8 cellular contexts compared by ENCODE assay signal in the genomic region with DNA sequence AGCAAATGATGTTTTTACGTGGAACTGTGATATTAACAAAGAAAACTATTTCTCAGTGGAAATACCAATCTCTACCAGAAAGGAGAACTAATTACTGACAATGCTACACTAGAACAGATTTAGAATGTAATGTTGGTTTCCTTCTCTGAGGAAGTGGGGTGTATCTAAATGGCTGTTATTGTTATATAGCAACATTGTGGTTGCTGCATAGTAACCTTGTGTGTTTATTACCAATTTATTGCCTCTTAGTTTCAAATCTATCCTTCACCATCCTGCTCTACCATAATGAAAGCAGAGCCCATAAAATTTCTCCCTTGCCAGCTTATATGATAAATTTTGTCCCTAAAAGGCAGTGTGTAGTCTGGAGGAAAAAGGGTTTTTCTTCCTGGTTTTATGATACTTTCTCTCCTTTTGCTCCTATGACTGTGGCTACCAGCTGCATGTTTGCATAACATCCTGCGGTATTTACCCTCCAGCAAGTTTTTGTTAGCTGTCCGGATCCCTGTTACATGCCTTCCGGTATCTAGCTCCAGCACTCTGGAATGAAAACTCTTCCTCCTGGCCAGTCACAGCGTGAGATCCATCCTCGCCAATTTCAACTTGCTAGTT. TPM values are rescaled to one million over a fixed set of nuclear protein-coding genes. Genes with fewer than 3 reads are reported as not detected.
DNase-seq lines count a peak whose midpoint lies in the region; ATAC-seq, FAIRE-seq and TF ChIP-seq lines count a peak whose summit lies in the region.

No MANE protein-coding gene starts in this region.

- H3K27ac ChIP-seq in HepG2 (ENCODE audit: extremely low read length, insufficient read depth, low read length), result no peak overlapping the region
- H3K27ac ChIP-seq in vagina, result peak overlapping the region; percentile 0

- POLR2A ChIA-PET in HepG2 (lab: Yijun Ruan, JAX), result interaction anchor here (1.0 kb wide), 2 partner anchors 16 to 31 kb away, joined by 3 to 4 read pairs; no protein-coding TSS in a partner anchor

- TF ChIP-seq POLR2A in HepG2 (IDR thresholded peaks at IDR 0.05; ENCODE audit: insufficient read depth in 1 of 2, low read depth in 2 of 2, low read length in 2 of 2), result no peak
- TF ChIP-seq POLR2A in vagina (IDR thresholded peaks at IDR 0.05), result no peak

- in situ Hi-C loops in HAP-1 (cut with MboI; ENCODE audit: low sequenced_read_pairs), result no loop called here
- in situ Hi-C loops in HepG2 (cut with HindIII; ENCODE audit: extremely low pct_ligation_motif_present, low pct_unique_long_range_greater_than_20kb), result no loop called here

- H3K4me3 Mint-ChIP-seq in glutamatergic neuron (ENCODE audit: unreplicated experiment), result no peak overlapping the region

- no peaks in the 10 kb centered on the region for H3K27me3 Mint-ChIP-seq in glutamatergic neuron (ENCODE audit: unreplicated experiment)

- no peaks in the 10 kb centered on the region for H3K79me2 ChIP-seq in HepG2 (ENCODE audit: insufficient read depth, low read length)

- H3K9me3 ChIP-seq in HAP-1 (no peaks in the 10 kb centered on the region), MG63 (no peaks in the 10 kb centered on the region), HepG2 (ENCODE audit: low read length) (no peaks in the 10 kb centered on the region), vagina (no peaks in the 10 kb centered on the region)

- H3K36me3 ChIP-seq in HAP-1 (replicated peaks) (no peaks in the 10 kb centered on the region), MG63 (no peaks in the 10 kb centered on the region), HepG2 (replicated peaks in 1 of 2; ENCODE audit: control insufficient read depth in 1 of 2, insufficient read depth in 2 of 2, low read length in 2 of 2) (no peaks in the 10 kb centered on the region), vagina (no peaks in the 10 kb centered on the region)

- no peak overlapping the region for H3K9ac ChIP-seq in HepG2 (ENCODE audit: insufficient read depth, low read depth, low read length)

- H4K20me1 ChIP-seq in HepG2 (ENCODE audit: insufficient read depth, low read length), result no peaks in the 10 kb centered on the region

- ATAC-seq in HepG2 (peak; percentile 99), GM18873 (IDR thresholded peaks at IDR 0.05; ENCODE audit: low FRiP score, unreplicated experiment) (no peak)

- H3K4me1 Mint-ChIP-seq in glutamatergic neuron (ENCODE audit: low read depth, unreplicated experiment), result no peaks in the 10 kb centered on the region

- H3K36me3 Mint-ChIP-seq in glutamatergic neuron (ENCODE audit: unreplicated experiment), result no peaks in the 10 kb centered on the region

- peak; percentile 76 for FAIRE-seq in HepG2 (lab: Jason Lieb, UNC)

- H3K4me3 ChIP-seq in HAP-1 (no peak overlapping the region), MG63 (no peak overlapping the region), HepG2 (replicated peaks in 1 of 3; ENCODE audit: insufficient read depth in 1 of 3, low read depth in 2 of 3, low read length in 3 of 3) (no peak overlapping the region), vagina (no peak overlapping the region)

- TF ChIP-seq RAD21 in HepG2 (CRISPR knock-in tag; IDR thresholded peaks at IDR 0.05), result no peak

- H3K4me2 ChIP-seq in HepG2 (ENCODE audit: low read depth, low read length), result peak overlapping the region; percentile 51; the same call in 1 of the 2 replicates

- intact Hi-C loops in HepG2 (cut with micrococcal nuclease; ENCODE audit: unreplicated experiment), result no loop called here
- intact Hi-C loops in vagina (cut with DNase I), result no loop called here

- H3K4me1 ChIP-seq in HAP-1 (no peaks in the 10 kb centered on the region; the same call in 1 of the 2 replicates), HepG2 (ENCODE audit: insufficient read depth, low read length) (peaks cover 19% of the 10 kb centered on the region), vagina (no peaks in the 10 kb centered on the region)

- CTCF ChIA-PET in HepG2 (lab: Yijun Ruan, JAX; ENCODE audit: low intra/inter-chr PET ratio, low total read pairs), result no interaction called here

- H3K27me3 ChIP-seq in HAP-1 (ENCODE audit: low read depth) (no peaks in the 10 kb centered on the region), MG63 (no peaks in the 10 kb centered on the region), HepG2 (ENCODE audit: control insufficient read depth in 1 of 2, insufficient read depth in 2 of 2, low read length in 2 of 2) (no peaks in the 10 kb centered on the region), vagina (no peaks in the 10 kb centered on the region)

- DNase-seq in GM10266 (ENCODE audit: extremely low spot score) (peak; percentile 24), HAP-1 (ENCODE audit: low spot score in 2 of 2) (peak; percentile 13 to 28), MG63 (peak; percentile 82), amniotic stem cell (lab: John Stamatoyannopoulos, UW) (peak; percentile 74), HepG2 (ENCODE audit: low spot score) (peak; percentile 85), vagina (ENCODE audit: extremely low spot score in 2 of 2) (no peak), glutamatergic neuron (no peak)

- TF ChIP-seq EP300 in HepG2 (IDR thresholded peaks at IDR 0.05; ENCODE audit: low read depth in 2 of 2, low read length in 2 of 2) (peak in 1 of 2 experiments; percentile 28; a peak in 1 of 4 replicates), HepG2 (CRISPR knock-in tag; IDR thresholded peaks at IDR 0.05; ENCODE audit: borderline replicate concordance) (no peak)

- no peaks in the 10 kb centered on the region for H3K9me3 Mint-ChIP-seq in glutamatergic neuron (ENCODE audit: unreplicated experiment)

- TF ChIP-seq CTCF in GM10266 (IDR thresholded peaks at IDR 0.05; ENCODE audit: control insufficient read depth, insufficient read depth, low read depth, missing control alignments) (no peak), HepG2 (CRISPR knock-in tag; IDR thresholded peaks at IDR 0.05) (no peak), vagina (IDR thresholded peaks at IDR 0.05) (no peak), glutamatergic neuron (IDR thresholded peaks at IDR 0.05; ENCODE audit: partially characterized antibody, unreplicated experiment) (no peak)

- no peak overlapping the region for H3K27ac Mint-ChIP-seq in glutamatergic neuron (ENCODE audit: unreplicated experiment)

- WGBS in HepG2 (ENCODE audit: low lambda C conversion rate), result 2% methylated on average over 6 of the region's 6 CpGs

- BruUV-seq in HepG2 (replicated peaks; lab: Mats Ljungman, UMichigan), result no TSS peak

- no peak overlapping the region for H2AFZ ChIP-seq in HepG2 (ENCODE audit: low read length)

RNA-seq across cellular contexts. Expression of a gene that starts 5.7 kb away (rescaled TPM):
- total RNA-seq in MG63 (2014; rRNA removed; shearing (Covaris generic); ENCODE audit: low replicate concordance), result not detected in 2 replicates
- total RNA-seq in HepG2 (2016; rRNA removed; fragmentation: Illumina TruSeq; extraction: Trizol) (not detected in 2 replicates), vagina (12.8 TPM), glutamatergic neuron (ENCODE audit: unreplicated experiment) (not detected)
- total RNA-seq in HepG2 (2016; cell fraction: cytosol; rRNA removed; fragmentation: Illumina TruSeq; extraction: Trizol; ENCODE audit: low read depth), result not detected in 2 replicates
- not detected in 2 replicates for total RNA-seq in HepG2 (2016; cell fraction: insoluble cytoplasmic fraction; rRNA removed; fragmentation: Illumina TruSeq; extraction: Trizol)
- not detected in 2 replicates for total RNA-seq in HepG2 (2016; cell fraction: membrane; rRNA removed; fragmentation: Illumina TruSeq; extraction: Trizol)
- not detected in 2 replicates for total RNA-seq in HepG2 (2016; cell fraction: nucleus; rRNA removed; fragmentation: Illumina TruSeq; extraction: Trizol)
- polyA plus RNA-seq in HepG2 (2011; rRNA removed), result 0.07 TPM in 1 of 2 replicates, not detected in the other
- polyA plus RNA-seq in HepG2 (2011; cell fraction: cytosol; rRNA removed), result 0.04 TPM in 1 of 2 replicates, not detected in the other
- polyA plus RNA-seq in HepG2 (2011; cell fraction: nucleus; rRNA removed), result 0.13 and 0.29 TPM in 2 replicates
- 0.09 TPM in 1 of 2 replicates, not detected in the other for polyA plus RNA-seq in HepG2 (2012)
- not detected in 2 replicates for polyA plus RNA-seq in HepG2 (2016; cell fraction: cytosol; fragmentation: Illumina TruSeq; extraction: Trizol; ENCODE audit: low read depth)
- polyA plus RNA-seq in HepG2 (2016; cell fraction: insoluble cytoplasmic fraction; fragmentation: Illumina TruSeq; extraction: Trizol; ENCODE audit: low read depth), result not detected in 2 replicates
- polyA plus RNA-seq in HepG2 (2016; cell fraction: membrane; fragmentation: Illumina TruSeq; extraction: Trizol; ENCODE audit: low read depth), result not detected in 2 replicates
- not detected in 2 replicates for polyA plus RNA-seq in HepG2 (2016; cell fraction: nucleus; fragmentation: Illumina TruSeq; extraction: Trizol; ENCODE audit: insufficient read depth, low read depth)
- 72.8 TPM in 1 of 2 replicates, not detected in the other for polyA minus RNA-seq in HepG2 (2011; rRNA and poly(A)+ RNA removed; ENCODE audit: low replicate concordance)
- not detected in 2 replicates for polyA minus RNA-seq in HepG2 (2011; cell fraction: cytosol; rRNA and poly(A)+ RNA removed)
- polyA minus RNA-seq in HepG2 (2011; cell fraction: nucleus; rRNA and poly(A)+ RNA removed), result not detected in 2 replicates

RNA-seq across cellular contexts. Expression of a gene that starts 14.1 kb away (rescaled TPM):
- not detected in 2 replicates for total RNA-seq in MG63 (2014; rRNA removed; shearing (Covaris generic); ENCODE audit: low replicate concordance)
- total RNA-seq in HepG2 (2016; rRNA removed; fragmentation: Illumina TruSeq; extraction: Trizol), result not detected in 2 replicates
- not detected in 2 replicates for total RNA-seq in HepG2 (2016; cell fraction: cytosol; rRNA removed; fragmentation: Illumina TruSeq; extraction: Trizol; ENCODE audit: low read depth)
- total RNA-seq in HepG2 (2016; cell fraction: insoluble cytoplasmic fraction; rRNA removed; fragmentation: Illumina TruSeq; extraction: Trizol), result not detected in 2 replicates
- not detected in 2 replicates for total RNA-seq in HepG2 (2016; cell fraction: membrane; rRNA removed; fragmentation: Illumina TruSeq; extraction: Trizol)
- not detected in 2 replicates for total RNA-seq in HepG2 (2016; cell fraction: nucleus; rRNA removed; fragmentation: Illumina TruSeq; extraction: Trizol)
- polyA plus RNA-seq in HepG2 (2011; rRNA removed), result 0.09 TPM in 1 of 2 replicates, not detected in the other
- polyA plus RNA-seq in HepG2 (2011; cell fraction: cytosol; rRNA removed), result not detected in 2 replicates
- polyA plus RNA-seq in HepG2 (2011; cell fraction: nucleus; rRNA removed), result 0.19 TPM in 1 of 2 replicates, not detected in the other
- not detected in 2 replicates for polyA plus RNA-seq in HepG2 (2012)
- polyA plus RNA-seq in HepG2 (2016; cell fraction: cytosol; fragmentation: Illumina TruSeq; extraction: Trizol; ENCODE audit: low read depth), result not detected in 2 replicates
- polyA plus RNA-seq in HepG2 (2016; cell fraction: insoluble cytoplasmic fraction; fragmentation: Illumina TruSeq; extraction: Trizol; ENCODE audit: low read depth), result not detected in 2 replicates
- polyA plus RNA-seq in HepG2 (2016; cell fraction: membrane; fragmentation: Illumina TruSeq; extraction: Trizol; ENCODE audit: low read depth), result not detected in 2 replicates
- polyA plus RNA-seq in HepG2 (2016; cell fraction: nucleus; fragmentation: Illumina TruSeq; extraction: Trizol; ENCODE audit: insufficient read depth, low read depth), result not detected in 2 replicates
- 3.4 TPM in 1 of 2 replicates, not detected in the other for polyA minus RNA-seq in HepG2 (2011; rRNA and poly(A)+ RNA removed; ENCODE audit: low replicate concordance)
- polyA minus RNA-seq in HepG2 (2011; cell fraction: cytosol; rRNA and poly(A)+ RNA removed), result not detected in 2 replicates
- polyA minus RNA-seq in HepG2 (2011; cell fraction: nucleus; rRNA and poly(A)+ RNA removed), result 0.50 and 0.90 TPM in 2 replicates
- not detected for total RNA-seq in vagina
- total RNA-seq in glutamatergic neuron (ENCODE audit: unreplicated experiment), result not detected

RNA-seq across cellular contexts. Expression of a gene that starts 24.9 kb away (rescaled TPM):
- not detected in 2 replicates for total RNA-seq in MG63 (2014; rRNA removed; shearing (Covaris generic); ENCODE audit: low replicate concordance)
- total RNA-seq in HepG2 (2016; rRNA removed; fragmentation: Illumina TruSeq; extraction: Trizol) (not detected in 2 replicates), vagina (not detected), glutamatergic neuron (ENCODE audit: unreplicated experiment) (not detected)
- total RNA-seq in HepG2 (2016; cell fraction: cytosol; rRNA removed; fragmentation: Illumina TruSeq; extraction: Trizol; ENCODE audit: low read depth), result not detected in 2 replicates
- total RNA-seq in HepG2 (2016; cell fraction: insoluble cytoplasmic fraction; rRNA removed; fragmentation: Illumina TruSeq; extraction: Trizol), result not detected in 2 replicates
- total RNA-seq in HepG2 (2016; cell fraction: membrane; rRNA removed; fragmentation: Illumina TruSeq; extraction: Trizol), result not detected in 2 replicates
- total RNA-seq in HepG2 (2016; cell fraction: nucleus; rRNA removed; fragmentation: Illumina TruSeq; extraction: Trizol), result not detected in 2 replicates
- polyA plus RNA-seq in HepG2 (2011; rRNA removed), result not detected in 2 replicates
- not detected in 2 replicates for polyA plus RNA-seq in HepG2 (2011; cell fraction: cytosol; rRNA removed)
- not detected in 2 replicates for polyA plus RNA-seq in HepG2 (2011; cell fraction: nucleus; rRNA removed)
- not detected in 2 replicates for polyA plus RNA-seq in HepG2 (2012)
- polyA plus RNA-seq in HepG2 (2016; cell fraction: cytosol; fragmentation: Illumina TruSeq; extraction: Trizol; ENCODE audit: low read depth), result not detected in 2 replicates
- polyA plus RNA-seq in HepG2 (2016; cell fraction: insoluble cytoplasmic fraction; fragmentation: Illumina TruSeq; extraction: Trizol; ENCODE audit: low read depth), result not detected in 2 replicates
- polyA plus RNA-seq in HepG2 (2016; cell fraction: membrane; fragmentation: Illumina TruSeq; extraction: Trizol; ENCODE audit: low read depth), result not detected in 2 replicates
- not detected in 2 replicates for polyA plus RNA-seq in HepG2 (2016; cell fraction: nucleus; fragmentation: Illumina TruSeq; extraction: Trizol; ENCODE audit: insufficient read depth, low read depth)
- polyA minus RNA-seq in HepG2 (2011; rRNA and poly(A)+ RNA removed; ENCODE audit: low replicate concordance), result 5.8 TPM in 1 of 2 replicates, not detected in the other
- polyA minus RNA-seq in HepG2 (2011; cell fraction: cytosol; rRNA and poly(A)+ RNA removed), result not detected in 2 replicates
- not detected in 2 replicates for polyA minus RNA-seq in HepG2 (2011; cell fraction: nucleus; rRNA and poly(A)+ RNA removed)

RNA-seq across cellular contexts. Expression of a gene that starts 40.3 kb away (rescaled TPM):
- not detected in 2 replicates for total RNA-seq in MG63 (2014; rRNA removed; shearing (Covaris generic); ENCODE audit: low replicate concordance)
- 0.20 TPM in 1 of 2 replicates, not detected in the other for total RNA-seq in HepG2 (2016; rRNA removed; fragmentation: Illumina TruSeq; extraction: Trizol)
- not detected in 2 replicates for total RNA-seq in HepG2 (2016; cell fraction: cytosol; rRNA removed; fragmentation: Illumina TruSeq; extraction: Trizol; ENCODE audit: low read depth)
- 0.28 and 0.33 TPM in 2 replicates for total RNA-seq in HepG2 (2016; cell fraction: insoluble cytoplasmic fraction; rRNA removed; fragmentation: Illumina TruSeq; extraction: Trizol)
- total RNA-seq in HepG2 (2016; cell fraction: membrane; rRNA removed; fragmentation: Illumina TruSeq; extraction: Trizol), result not detected in 2 replicates
- total RNA-seq in HepG2 (2016; cell fraction: nucleus; rRNA removed; fragmentation: Illumina TruSeq; extraction: Trizol), result 0.37 TPM in 1 of 2 replicates, not detected in the other
- polyA plus RNA-seq in HepG2 (2011; rRNA removed), result 0.22 and 0.49 TPM in 2 replicates
- 0.07 and 0.21 TPM in 2 replicates for polyA plus RNA-seq in HepG2 (2011; cell fraction: cytosol; rRNA removed)
- 0.48 TPM in 1 of 2 replicates, not detected in the other for polyA plus RNA-seq in HepG2 (2011; cell fraction: nucleus; rRNA removed)
- polyA plus RNA-seq in HepG2 (2012), result not detected in 2 replicates
- 0.23 and 0.32 TPM in 2 replicates for polyA plus RNA-seq in HepG2 (2016; cell fraction: cytosol; fragmentation: Illumina TruSeq; extraction: Trizol; ENCODE audit: low read depth)
- polyA plus RNA-seq in HepG2 (2016; cell fraction: insoluble cytoplasmic fraction; fragmentation: Illumina TruSeq; extraction: Trizol; ENCODE audit: low read depth), result 0.66 TPM in 1 of 2 replicates, not detected in the other
- not detected in 2 replicates for polyA plus RNA-seq in HepG2 (2016; cell fraction: membrane; fragmentation: Illumina TruSeq; extraction: Trizol; ENCODE audit: low read depth)
- not detected in 2 replicates for polyA plus RNA-seq in HepG2 (2016; cell fraction: nucleus; fragmentation: Illumina TruSeq; extraction: Trizol; ENCODE audit: insufficient read depth, low read depth)
- polyA minus RNA-seq in HepG2 (2011; rRNA and poly(A)+ RNA removed; ENCODE audit: low replicate concordance), result 0.68 and 15.1 TPM in 2 replicates
- 1.2 and 1.7 TPM in 2 replicates for polyA minus RNA-seq in HepG2 (2011; cell fraction: cytosol; rRNA and poly(A)+ RNA removed)
- polyA minus RNA-seq in HepG2 (2011; cell fraction: nucleus; rRNA and poly(A)+ RNA removed), result 1.1 and 2.6 TPM in 2 replicates
- total RNA-seq in vagina, result 1.5 TPM
- total RNA-seq in glutamatergic neuron (ENCODE audit: unreplicated experiment), result not detected

RNA-seq across cellular contexts. Expression of a gene that starts 57.7 kb away (rescaled TPM):
- not detected in 2 replicates for total RNA-seq in MG63 (2014; rRNA removed; shearing (Covaris generic); ENCODE audit: low replicate concordance)
- not detected in 2 replicates for total RNA-seq in HepG2 (2016; rRNA removed; fragmentation: Illumina TruSeq; extraction: Trizol)
- not detected in 2 replicates for total RNA-seq in HepG2 (2016; cell fraction: cytosol; rRNA removed; fragmentation: Illumina TruSeq; extraction: Trizol; ENCODE audit: low read depth)
- total RNA-seq in HepG2 (2016; cell fraction: insoluble cytoplasmic fraction; rRNA removed; fragmentation: Illumina TruSeq; extraction: Trizol), result not detected in 2 replicates
- not detected in 2 replicates for total RNA-seq in HepG2 (2016; cell fraction: membrane; rRNA removed; fragmentation: Illumina TruSeq; extraction: Trizol)
- total RNA-seq in HepG2 (2016; cell fraction: nucleus; rRNA removed; fragmentation: Illumina TruSeq; extraction: Trizol), result not detected in 2 replicates
- polyA plus RNA-seq in HepG2 (2011; rRNA removed), result not detected in 2 replicates
- not detected in 2 replicates for polyA plus RNA-seq in HepG2 (2011; cell fraction: cytosol; rRNA removed)
- polyA plus RNA-seq in HepG2 (2011; cell fraction: nucleus; rRNA removed), result not detected in 2 replicates
- not detected in 2 replicates for polyA plus RNA-seq in HepG2 (2012)
- polyA plus RNA-seq in HepG2 (2016; cell fraction: cytosol; fragmentation: Illumina TruSeq; extraction: Trizol; ENCODE audit: low read depth), result not detected in 2 replicates
- not detected in 2 replicates for polyA plus RNA-seq in HepG2 (2016; cell fraction: insoluble cytoplasmic fraction; fragmentation: Illumina TruSeq; extraction: Trizol; ENCODE audit: low read depth)
- not detected in 2 replicates for polyA plus RNA-seq in HepG2 (2016; cell fraction: membrane; fragmentation: Illumina TruSeq; extraction: Trizol; ENCODE audit: low read depth)
- not detected in 2 replicates for polyA plus RNA-seq in HepG2 (2016; cell fraction: nucleus; fragmentation: Illumina TruSeq; extraction: Trizol; ENCODE audit: insufficient read depth, low read depth)
- polyA minus RNA-seq in HepG2 (2011; rRNA and poly(A)+ RNA removed; ENCODE audit: low replicate concordance), result 0.28 TPM in 1 of 2 replicates, not detected in the other
- polyA minus RNA-seq in HepG2 (2011; cell fraction: cytosol; rRNA and poly(A)+ RNA removed), result not detected in 2 replicates
- polyA minus RNA-seq in HepG2 (2011; cell fraction: nucleus; rRNA and poly(A)+ RNA removed), result not detected in 2 replicates
- 1.5 TPM for total RNA-seq in vagina
- total RNA-seq in glutamatergic neuron (ENCODE audit: unreplicated experiment), result not detected

Comparison
In these comparisons a context has a peak if more than half of its experiments do, and no peak if none do; other contexts are left out.
1. DNase-seq: peak in GM10266 (single experiment), HAP-1 (2 of 2), MG63 (single experiment), amniotic stem cell (single experiment) and HepG2 (single experiment); none in vagina (0 of 2) and glutamatergic neuron (single experiment).
2. RNA of a gene that starts 5.7 kb away (total RNA-seq): 12.8 TPM in vagina (single experiment); not detected in MG63, not detected in HepG2 and not detected in glutamatergic neuron (single experiment); every median in the first group is over 10 times any median in the second.